8 cellular contexts compared by ENCODE assay signal in the genomic region with DNA sequence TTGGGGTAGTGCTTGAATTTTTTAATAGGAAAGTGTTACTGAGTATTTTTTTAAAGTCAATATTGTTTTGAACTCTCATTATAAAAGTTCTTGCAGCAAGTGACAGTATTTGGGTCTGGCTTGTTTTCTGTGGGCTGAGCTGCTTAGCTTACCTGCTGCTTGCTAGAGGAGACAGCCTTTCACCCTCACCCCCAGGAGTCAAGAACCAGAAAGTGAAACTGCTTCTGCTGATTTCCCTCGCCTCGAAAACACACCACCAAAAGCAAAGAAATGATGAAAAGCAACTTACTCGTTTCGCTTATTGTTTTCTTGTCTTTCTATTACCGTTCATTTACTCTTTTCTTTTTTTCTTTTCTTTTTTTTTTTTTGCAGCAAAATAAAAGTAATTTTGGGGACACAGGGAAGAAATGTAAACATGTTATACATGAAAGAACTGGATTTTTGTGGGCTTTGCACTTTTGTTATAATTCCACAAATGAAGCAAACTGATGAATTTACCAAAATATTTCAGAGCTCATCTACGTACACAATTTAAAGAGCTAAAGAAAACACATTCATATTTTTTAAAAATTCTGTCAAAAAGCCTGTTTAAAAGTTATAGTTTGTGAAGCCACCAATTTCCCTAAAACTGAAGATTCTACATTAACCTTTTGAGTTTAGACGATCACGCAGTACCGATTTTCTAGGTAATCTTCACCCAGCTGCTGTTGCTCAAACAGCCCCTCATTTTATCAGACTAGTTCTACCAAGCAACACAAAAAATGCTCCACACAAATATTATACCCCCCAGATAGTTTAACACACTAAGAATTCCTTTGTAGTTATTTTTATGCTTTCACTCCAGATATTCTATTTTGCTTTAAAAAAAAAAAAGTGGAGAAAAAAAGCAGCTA. TPM values are rescaled to one million over a fixed set of nuclear protein-coding genes. Genes with fewer than 3 reads are reported as not detected.
DNase-seq lines count a peak whose midpoint lies in the region; ATAC-seq, FAIRE-seq and TF ChIP-seq lines count a peak whose summit lies in the region.

No MANE protein-coding gene starts in this region.

- no TSS peak for BruUV-seq in Caco-2 (replicated peaks; lab: Mats Ljungman, UMichigan)

- no peaks in the 10 kb centered on the region for H3K9me3 ChIP-seq in mucosa of descending colon
- H3K9me3 ChIP-seq in Caco-2: no peaks in the 10 kb centered on the region

- H3K9me3 Mint-ChIP-seq in Caco-2 (ENCODE audit: unreplicated experiment): no peaks in the 10 kb centered on the region

- H3K4me1 ChIP-seq in mucosa of descending colon (ENCODE audit: low read depth) (no peaks in the 10 kb centered on the region), Caco-2 (peaks cover 17% of the 10 kb centered on the region)

- H3K4me3 Mint-ChIP-seq in Caco-2 (ENCODE audit: unreplicated experiment): no peak overlapping the region

- ATAC-seq in HG03095 (IDR thresholded peaks at IDR 0.05; ENCODE audit: unreplicated experiment) (peak; percentile 56), mucosa of descending colon (peak; percentile 28), GM21360 (IDR thresholded peaks at IDR 0.05; ENCODE audit: unreplicated experiment) (no peak)

- FAIRE-seq in GM12892 (lab: Jason Lieb, UNC): peak; percentile 82

- CTCF ChIA-PET in Caco-2 (lab: Charles Lee): no interaction called here

- no peak overlapping the region for H3K27ac ChIP-seq in dorsolateral prefrontal cortex

- H3K4me3 ChIP-seq in mucosa of descending colon (no peak overlapping the region), dorsolateral prefrontal cortex (peak overlapping the region in 5 of 59 donors; percentile 3 to 26 (median 19)), Caco-2 (ENCODE audit: low read depth, low read length) (no peak overlapping the region)

- no peaks in the 10 kb centered on the region for H3K27me3 Mint-ChIP-seq in Caco-2 (ENCODE audit: insufficient read depth, unreplicated experiment)

- H3K27me3 ChIP-seq in dorsolateral prefrontal cortex (peaks cover 0 to 11% (median 0%) of the 10 kb centered on the region in 45 donors), Caco-2 (replicated peaks; ENCODE audit: control insufficient read depth, insufficient read depth, low read length) (no peaks in the 10 kb centered on the region)

- intact Hi-C loops in mucosa of descending colon (cut with DNase I, micrococcal nuclease): no loop called here
- intact Hi-C loops in dorsolateral prefrontal cortex (cut with DNase I): no loop called here
- intact Hi-C loops in Caco-2 (cut with micrococcal nuclease; ENCODE audit: unreplicated experiment): no loop called here

- DNase-seq in GM12892 (ENCODE audit: insufficient read length): peak; percentile 31
- DNase-seq in activated CD8-positive, alpha-beta memory T cell treated with anti-CD3 and anti-CD28 coated beads, Interleukin-2, amount 50 U/mL, for 1 hour (ENCODE audit: extremely low read depth): peak; percentile 47
- DNase-seq in mucosa of descending colon: no peak
- DNase-seq in NCI-H1436 treated with DMSO at 0.1 percent for 48 hours (lab: John Stamatoyannopoulos, UW): no peak
- no peak for DNase-seq in dorsolateral prefrontal cortex
- no peak for DNase-seq in Caco-2

- no peaks in the 10 kb centered on the region for H3K4me1 Mint-ChIP-seq in Caco-2 (ENCODE audit: low read depth, unreplicated experiment)

- no peak for TF ChIP-seq POLR2A in GM12892 (IDR thresholded peaks at IDR 0.05; ENCODE audit: low read depth, low read length)

- H3K27ac Mint-ChIP-seq in Caco-2 (ENCODE audit: unreplicated experiment): no peak overlapping the region

- TF ChIP-seq CTCF in mucosa of descending colon (IDR thresholded peaks at IDR 0.05) (no peak), dorsolateral prefrontal cortex (IDR thresholded peaks at IDR 0.05 in 54 of 56, conservative IDR thresholded peaks at IDR 0.05 in 2 of 56; ENCODE audit: low read depth in 1 of 56, partially characterized antibody in 56 of 56) (no peak), Caco-2 (IDR thresholded peaks at IDR 0.05; ENCODE audit: insufficient read depth in 1 of 2, low read depth in 1 of 2, low read length in 1 of 2, severe bottlenecking in 1 of 2, unreplicated experiment in 1 of 2) (no peak)

- H3K36me3 ChIP-seq in mucosa of descending colon (ENCODE audit: low read depth) (no peaks in the 10 kb centered on the region), Caco-2 (ENCODE audit: control insufficient read depth, insufficient read depth, low read length) (no peaks in the 10 kb centered on the region)

- POLR2A ChIA-PET in Caco-2 (lab: Charles Lee): no interaction called here

- no peaks in the 10 kb centered on the region for H3K36me3 Mint-ChIP-seq in Caco-2 (ENCODE audit: insufficient read depth, unreplicated experiment)

RNA-seq across cellular contexts. Expression of gene SCML4, which starts 1.7 kb away (rescaled TPM):
- not detected for polyA plus RNA-seq in GM12892 (2012; ENCODE audit: missing spikeins)
- total RNA-seq in mucosa of descending colon: 1 to 10 TPM; 1.4 to 4.2 (median 2.3) TPM
- 1 to 10 TPM in 32 of 120 experiments, under 1 TPM in 78, not detected in 10; 0.21 to 2.1 (median 0.72) TPM for total RNA-seq in dorsolateral prefrontal cortex
- 2.6 and 2.8 TPM in 2 replicates for total RNA-seq in Caco-2 (2022)

Comparison
In these comparisons a context has a peak if more than half of its experiments do, and no peak if none do; other contexts are left out.
1. DNase-seq: peak in GM12892 (single experiment) and activated CD8-positive, alpha-beta memory T cell treated with anti-CD3 and anti-CD28 coated beads, Interleukin-2, amount 50 U/mL, for 1 hour (single experiment); none in mucosa of descending colon (0 of 3), NCI-H1436 treated with DMSO at 0.1 percent for 48 hours (single experiment), dorsolateral prefrontal cortex (0 of 10) and Caco-2 (0 of 2).